8 cellular contexts compared by ENCODE assay signal in the genomic region with DNA sequence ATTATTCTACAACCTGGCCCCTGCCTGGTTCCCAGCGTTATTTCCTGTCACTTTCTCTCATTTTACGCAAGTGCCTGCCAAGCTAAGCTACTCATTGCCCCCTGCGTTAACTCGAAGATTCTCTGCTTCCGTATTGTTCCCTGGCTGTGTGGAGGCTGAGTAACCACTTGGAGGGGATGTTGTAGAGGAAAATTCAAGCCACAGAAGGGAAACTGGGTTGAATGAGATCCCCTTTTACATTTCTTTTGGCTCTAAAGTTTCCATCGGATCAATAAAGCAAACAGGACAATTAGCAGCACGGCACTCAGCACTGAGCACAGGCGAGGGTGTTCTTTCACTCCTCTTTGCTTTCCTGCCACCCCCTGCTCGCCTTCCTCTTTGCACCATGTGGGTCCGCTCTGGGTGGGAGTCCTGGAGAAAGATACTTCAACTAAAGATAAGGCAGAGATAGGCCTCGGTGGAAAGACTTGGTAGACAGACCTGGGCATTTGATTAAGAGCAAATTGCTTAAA. TPM values are rescaled to one million over a fixed set of nuclear protein-coding genes. Genes with fewer than 3 reads are reported as not detected.
DNase-seq lines count a peak whose midpoint lies in the region; ATAC-seq and TF ChIP-seq lines count a peak whose summit lies in the region.

No MANE protein-coding gene starts in this region.

- H3K9me3 Mint-ChIP-seq in activated CD8-positive, alpha-beta T cell treated with anti-CD3 and anti-CD28 coated beads, Interleukin-2, amount 10 ng/mL, durations not matched to agents 7 days and 5 days (ENCODE audit: insufficient read depth): no peaks in the 10 kb centered on the region

- peak overlapping the region; percentile 97 for H3K27ac Mint-ChIP-seq in activated CD8-positive, alpha-beta T cell treated with anti-CD3 and anti-CD28 coated beads, Interleukin-2, amount 10 ng/mL, durations not matched to agents 7 days and 5 days

- H3K27me3 Mint-ChIP-seq in activated CD8-positive, alpha-beta T cell treated with anti-CD3 and anti-CD28 coated beads, Interleukin-2, amount 10 ng/mL, durations not matched to agents 7 days and 5 days (ENCODE audit: low read depth): no peaks in the 10 kb centered on the region

- H3K27me3 ChIP-seq in foreskin keratinocyte: no peaks in the 10 kb centered on the region

- no peak overlapping the region for H3K27ac ChIP-seq in foreskin keratinocyte

- ATAC-seq in activated CD8-positive, alpha-beta T cell treated with anti-CD3 and anti-CD28 coated beads, Interleukin-2, amount 10 ng/mL, durations not matched to agents 7 days and 5 days: peak; percentile 25
- ATAC-seq in foreskin keratinocyte (no peak), omental fat pad (ENCODE audit: low FRiP score) (peak; percentile 30)

- H3K4me1 Mint-ChIP-seq in activated CD8-positive, alpha-beta T cell treated with anti-CD3 and anti-CD28 coated beads, Interleukin-2, amount 10 ng/mL, durations not matched to agents 7 days and 5 days (ENCODE audit: low read depth): peaks cover 45% of the 10 kb centered on the region

- peak; percentile 33 for TF ChIP-seq CTCF in NB4 (IDR thresholded peaks at IDR 0.05; ENCODE audit: low read depth, low read length)
- peak; percentile 19 for TF ChIP-seq CTCF in foreskin keratinocyte (conservative IDR thresholded peaks at IDR 0.05)
- TF ChIP-seq CTCF in omental fat pad (IDR thresholded peaks at IDR 0.05): no peak

- peaks cover 36% of the 10 kb centered on the region for H3K36me3 Mint-ChIP-seq in activated CD8-positive, alpha-beta T cell treated with anti-CD3 and anti-CD28 coated beads, Interleukin-2, amount 10 ng/mL, durations not matched to agents 7 days and 5 days (ENCODE audit: low read depth)

- no peak overlapping the region for H3K4me3 ChIP-seq in NB4 (ENCODE audit: low read depth, low read length)

- DNase-seq in GDM1 (lab: John Stamatoyannopoulos, UW): peak; percentile 66
- DNase-seq in NB4 (ENCODE audit: low read depth): peak; percentile 87
- peak; percentile 71 for DNase-seq in activated CD8-positive, alpha-beta T cell treated with anti-CD3 and anti-CD28 coated beads, Interleukin-2, amount 10 ng/mL, durations not matched to agents 7 days and 5 days
- DNase-seq in foreskin keratinocyte: no peak
- no peak for DNase-seq in omental fat pad (ENCODE audit: low spot score)
- no peak for DNase-seq in germinal center (ENCODE audit: low spot score)
- no peak for DNase-seq in SW480 (ENCODE audit: low spot score)
- no peak for DNase-seq in middle frontal gyrus (ENCODE audit: extremely low spot score, low spot score)

- peak overlapping the region; percentile 95 for H3K4me3 Mint-ChIP-seq in activated CD8-positive, alpha-beta T cell treated with anti-CD3 and anti-CD28 coated beads, Interleukin-2, amount 10 ng/mL, durations not matched to agents 7 days and 5 days

- H3K4me1 ChIP-seq in foreskin keratinocyte: no peaks in the 10 kb centered on the region

- peak; percentile 9 for TF ChIP-seq POLR2A in NB4 (IDR thresholded peaks at IDR 0.05; ENCODE audit: extremely low read depth, insufficient read length)

- CTCF ChIA-PET in activated CD8-positive, alpha-beta T cell treated with anti-CD3 and anti-CD28 coated beads, Interleukin-2, amount 10 ng/mL, durations not matched to agents 7 days and 5 days (lab: Charles Lee): interaction anchor here (0.9 to 22.7 kb wide), 7 partner anchors 19 to 520 kb away, joined by 3 to 406 read pairs (median 4); no protein-coding TSS in a partner anchor

- POLR2A ChIA-PET in activated CD8-positive, alpha-beta T cell treated with anti-CD3 and anti-CD28 coated beads, Interleukin-2, amount 10 ng/mL, durations not matched to agents 7 days and 5 days (lab: Charles Lee): interaction anchor here (1.4 to 16.3 kb wide), 4 partner anchors 18 to 517 kb away, joined by 4 to 1048 read pairs (median 495); no protein-coding TSS in a partner anchor

RNA-seq across cellular contexts. Expression of gene TMSB4X, which starts 4.2 kb away (rescaled TPM):
- 1,000 to 10,000 TPM; 8,800 to 8,961 TPM for total RNA-seq in activated CD8-positive, alpha-beta T cell treated with anti-CD3 and anti-CD28 coated beads, Interleukin-2, amount 10 ng/mL, durations not matched to agents 7 days and 5 days
- 1,702 and 2,721 TPM in 2 replicates for total RNA-seq in foreskin keratinocyte
- 2,710 and 4,192 TPM in 2 replicates for polyA plus RNA-seq in foreskin keratinocyte
- 1,000 to 10,000 TPM; 3,948 to 5,890 (median 5,138) TPM for total RNA-seq in omental fat pad

Comparison
In these comparisons a context has a peak if more than half of its experiments do, and no peak if none do; other contexts are left out.
1. DNase-seq: peak in GDM1 (single experiment), NB4 (single experiment) and activated CD8-positive, alpha-beta T cell treated with anti-CD3 and anti-CD28 coated beads, Interleukin-2, amount 10 ng/mL, durations not matched to agents 7 days and 5 days (single experiment); none in foreskin keratinocyte (0 of 2), omental fat pad (single experiment), germinal center (single experiment), SW480 (single experiment) and middle frontal gyrus (single experiment).
2. CTCF ChIP-seq: peak in NB4 (single experiment) and foreskin keratinocyte (single experiment); none in omental fat pad (0 of 3).